Comparison of ENCODE assay signal across 1 cellular context in genomic region chr9:77595426-77596051, GRCh38.
TF ChIP-seq lines count a peak whose summit lies in the region.

No MANE protein-coding gene starts in this region.

TF ChIP-seq in SK-N-SH, 30 proteins besides CTCF, POLR2A, EP300 and RAD21 (continued from another document):
- TF ChIP-seq PBX3 (IDR thresholded peaks at IDR 0.05) (no peak), NFIC (IDR thresholded peaks at IDR 0.05; ENCODE audit: borderline replicate concordance) (peak; percentile 26; the same call in 1 of the 2 replicates), EZH2phosphoT487 (IDR thresholded peaks at IDR 0.05; ENCODE audit: borderline replicate concordance, low read depth) (no peak), YY1 (IDR thresholded peaks at IDR 0.05; ENCODE audit: low read depth) (no peak), SIN3A (IDR thresholded peaks at IDR 0.05; ENCODE audit: borderline replicate concordance, low read depth, low read length) (no peak), ZBTB33 (IDR thresholded peaks at IDR 0.05; ENCODE audit: borderline replicate concordance, low read depth) (no peak)
